In genomic region chr9:114225534-114226288, GRCh38 we compare ENCODE assay signal across 12 cellular contexts.
DNase-seq lines count a peak whose midpoint lies in the region; ATAC-seq and TF ChIP-seq lines count a peak whose summit lies in the region.
"Had no signal": no experiment of that assay in that cellular context is flagged by ENCODE, and none has a peak within 500 bp of the region (broad histone marks: within the 10 kb centered on the region; RNA-seq: fewer than 3 reads in every experiment).

No MANE protein-coding gene starts in this region.

- ATAC-seq in HCT116 (no peak), sciatic nerve (peak; percentile 38)
- ATAC-seq: activated CD8-positive, alpha-beta T cell treated with anti-CD3 and anti-CD28 coated beads for 36 hours had no signal

- RAD21 ChIA-PET in HCT116 (lab: Charles Lee; ENCODE audit: low non-redundant PET in 1 of 2, low total read pairs in 2 of 2, uncharacterized antibody in 2 of 2, unreplicated experiment in 2 of 2): no interaction called here

- DNase-seq in HCT116 (ENCODE audit: low read depth, low spot score): no peak
- peak in 1 of 2 experiments; percentile 30 for DNase-seq in SJSA1 (ENCODE audit: low read depth in 1 of 2, low spot score in 2 of 2)
- DNase-seq in fibroblast of lung (ENCODE audit: low read depth in 2 of 2): peak; percentile 36 to 81
- DNase-seq in sciatic nerve (ENCODE audit: low spot score): no peak
- DNase-seq in mesenteric fat pad (ENCODE audit: low spot score): no peak
- DNase-seq in ecto neural progenitor cell (ENCODE audit: low spot score): no peak
- DNase-seq in dedifferentiated amniotic fluid mesenchymal stem cell (ENCODE audit: extremely low spot score): no peak
- no peak for DNase-seq in coronary artery (ENCODE audit: low spot score)
- DNase-seq: activated CD8-positive, alpha-beta T cell treated with anti-CD3 and anti-CD28 coated beads for 36 hours; activated effector memory CD4-positive, alpha-beta T cell treated with anti-CD3 and anti-CD28 coated beads, Interleukin-2, amount 50 U/mL, for 16 hours; NCI-H2171 treated with DMSO at 0.1 percent for 48 hours; T-helper 9 cell had no signal

- no peak for TF ChIP-seq POLR2A in HCT116 (IDR thresholded peaks at IDR 0.05; ENCODE audit: borderline replicate concordance, extremely low read depth, insufficient read depth, insufficient read length)

- TF ChIP-seq CTCF in HCT116 (IDR thresholded peaks at IDR 0.05 in 2 of 3, conservative IDR thresholded peaks at IDR 0.05 in 1 of 3; ENCODE audit: borderline replicate concordance in 1 of 3, insufficient read depth in 1 of 3, low read depth in 2 of 3, low read length in 2 of 3): no peak
- no peak for TF ChIP-seq CTCF in fibroblast of lung (conservative IDR thresholded peaks at IDR 0.05 in 1 of 2, IDR thresholded peaks at IDR 0.05 in 1 of 2; ENCODE audit: low read depth in 1 of 2, low read length in 2 of 2)
- no peak for TF ChIP-seq CTCF in coronary artery (IDR thresholded peaks at IDR 0.05)

- H3K79me2 ChIP-seq in HCT116 (ENCODE audit: insufficient read depth, low read length): no peaks in the 10 kb centered on the region
- no peaks in the 10 kb centered on the region for H3K79me2 ChIP-seq in fibroblast of lung (ENCODE audit: control insufficient read depth, insufficient read depth, low read length)

- H3K9ac ChIP-seq in HCT116 (ENCODE audit: low read length) (no peak overlapping the region), fibroblast of lung (ENCODE audit: insufficient read depth, low read length) (no peak overlapping the region)

- POLR2A ChIA-PET in HCT116 (lab: Charles Lee): no interaction called here

- intact Hi-C loops in HCT116 (cut with micrococcal nuclease): no loop called here
- intact Hi-C loops in sciatic nerve (cut with DNase I): no loop called here

- H3K27ac ChIP-seq in HCT116 (ENCODE audit: low read depth, low read length): no peak overlapping the region
- peak overlapping the region; percentile 43 for H3K27ac ChIP-seq in SJSA1
- H3K27ac ChIP-seq in fibroblast of lung (ENCODE audit: insufficient read depth, low read length): peak overlapping the region; percentile 17
- no peak overlapping the region for H3K27ac ChIP-seq in coronary artery

- H3K9me2 ChIP-seq in HCT116 (ENCODE audit: insufficient read depth): no peaks in the 10 kb centered on the region

- H2AFZ ChIP-seq in HCT116 (ENCODE audit: low read depth, low read length, poor library complexity, severe bottlenecking) (no peak overlapping the region), fibroblast of lung (ENCODE audit: low read length) (no peak overlapping the region)

- H4K20me1 ChIP-seq in HCT116 (ENCODE audit: insufficient read depth) (no peaks in the 10 kb centered on the region), fibroblast of lung (ENCODE audit: control insufficient read depth, extremely low read depth, insufficient read depth, low read length) (no peaks in the 10 kb centered on the region)

- no peaks in the 10 kb centered on the region for H3K9me3 ChIP-seq in HCT116 (ENCODE audit: control insufficient read depth in 1 of 2, insufficient read depth in 1 of 2, low read depth in 1 of 2, low read length in 2 of 2)
- H3K9me3 ChIP-seq in SJSA1 (replicated peaks): no peaks in the 10 kb centered on the region
- H3K9me3 ChIP-seq in fibroblast of lung (ENCODE audit: control insufficient read depth, insufficient read depth, low read depth, low read length): no peaks in the 10 kb centered on the region

- no TSS peak for BruUV-seq in HCT116 (replicated peaks; lab: Mats Ljungman, UMichigan)

- H3K4me2 ChIP-seq in HCT116 (ENCODE audit: low read length) (peak overlapping the region; percentile 27; the same call in 1 of the 2 replicates), fibroblast of lung (ENCODE audit: extremely low read depth, insufficient read depth, low read length) (peak overlapping the region; percentile 72)

- CTCF ChIA-PET in HCT116 (lab: Charles Lee): no interaction called here

- H3K27me3 ChIP-seq in HCT116 (ENCODE audit: insufficient read depth, low read length): no peaks in the 10 kb centered on the region
- H3K27me3 ChIP-seq in SJSA1 (replicated peaks): no peaks in the 10 kb centered on the region
- no peaks in the 10 kb centered on the region for H3K27me3 ChIP-seq in fibroblast of lung (ENCODE audit: control insufficient read depth, insufficient read depth, low read length)

- H3K4me3 ChIP-seq in HCT116 (replicated peaks in 1 of 2; ENCODE audit: low read depth in 1 of 2, low read length in 2 of 2): no peak overlapping the region
- no peak overlapping the region for H3K4me3 ChIP-seq in SJSA1
- no peak overlapping the region for H3K4me3 ChIP-seq in fibroblast of lung (replicated peaks in 1 of 4; ENCODE audit: control extremely low read depth in 1 of 4, insufficient read depth in 1 of 4, low read depth in 3 of 4, low read length in 4 of 4)
- H3K4me3 ChIP-seq in coronary artery: no peak overlapping the region

- TF ChIP-seq RAD21 in HCT116 (IDR thresholded peaks at IDR 0.05; ENCODE audit: low read depth): no peak

- H3K36me3 ChIP-seq in HCT116 (ENCODE audit: control insufficient read depth in 1 of 2, insufficient read depth in 2 of 2, low read length in 2 of 2) (no peaks in the 10 kb centered on the region), SJSA1 (no peaks in the 10 kb centered on the region), fibroblast of lung (ENCODE audit: control insufficient read depth, insufficient read depth, low read length) (peaks cover 2% of the 10 kb centered on the region)

- H3K4me1 ChIP-seq in HCT116 (ENCODE audit: control insufficient read depth in 1 of 2, insufficient read depth in 2 of 2, low read length in 2 of 2) (peaks cover 6 to 27% of the 10 kb centered on the region in 2 experiments), SJSA1 (replicated peaks) (peaks cover 55% of the 10 kb centered on the region), fibroblast of lung (ENCODE audit: control insufficient read depth, extremely low read depth, insufficient read depth, low read length) (peaks cover 28% of the 10 kb centered on the region)

TF ChIP-seq in HCT116, 20 proteins besides CTCF, POLR2A, EP300 and RAD21:
- TF ChIP-seq EZH2phosphoT487 (IDR thresholded peaks at IDR 0.05; ENCODE audit: borderline replicate concordance): no peak
- TF ChIP-seq TCF7L2 (IDR thresholded peaks at IDR 0.05; ENCODE audit: borderline replicate concordance, extremely low read depth, insufficient read depth, insufficient read length): no peak
- TF ChIP-seq ZFX (IDR thresholded peaks at IDR 0.05): no peak
- no peak for TF ChIP-seq ELF1 (IDR thresholded peaks at IDR 0.05; ENCODE audit: borderline replicate concordance, low read depth)
- TF ChIP-seq ATF3 (IDR thresholded peaks at IDR 0.05): no peak
- TF ChIP-seq ZNF274 (IDR thresholded peaks at IDR 0.05; ENCODE audit: low read depth, low read length): no peak
- TF ChIP-seq POLR2AphosphoS5 (IDR thresholded peaks at IDR 0.05; ENCODE audit: low read depth, low read length): no peak

Comparison
In these comparisons a context has a peak if more than half of its experiments do, and no peak if none do; other contexts are left out.
1. DNase-seq: peak in fibroblast of lung (2 of 2); none in HCT116 (single experiment), sciatic nerve (single experiment), mesenteric fat pad (single experiment), ecto neural progenitor cell (single experiment), dedifferentiated amniotic fluid mesenchymal stem cell (single experiment) and coronary artery (single experiment).
2. H3K27ac ChIP-seq: peak in SJSA1 (single experiment) and fibroblast of lung (single experiment); none in HCT116 (single experiment) and coronary artery (0 of 2).